25 cellular contexts compared by ENCODE assay signal in genomic region chr15:34693053-34693744, GRCh38.
DNase-seq lines count a peak whose midpoint lies in the region; ATAC-seq and TF ChIP-seq lines count a peak whose summit lies in the region.
"Had no signal": no experiment of that assay in that cellular context is flagged by ENCODE, and none has a peak within 500 bp of the region (broad histone marks: within the 10 kb centered on the region; RNA-seq: fewer than 3 reads in every experiment).

No MANE protein-coding gene starts in this region.

- POLR2A ChIA-PET in A673 (lab: Charles Lee; ENCODE audit: low non-redundant PET) (no interaction called here), PC-9 (lab: Charles Lee; ENCODE audit: unreplicated experiment) (no interaction called here)

- H3K4me1 ChIP-seq in A673 (ENCODE audit: insufficient read depth, low read length, poor library complexity, severe bottlenecking) (no peaks in the 10 kb centered on the region), PC-9 (replicated peaks; ENCODE audit: insufficient read depth) (no peaks in the 10 kb centered on the region)
- H3K4me1 ChIP-seq: BLaER1, parathyroid adenoma, upper lobe of left lung had no signal

- in situ Hi-C loops in brain microvascular endothelial cell (cut with HindIII; ENCODE audit: low pct_ligation_motif_present, low sequenced_read_pairs) = no loop called here

- no peak overlapping the region for H2AFZ ChIP-seq in PC-9
- H2AFZ ChIP-seq: parathyroid adenoma had no signal

- no peaks in the 10 kb centered on the region for H3F3A ChIP-seq in PC-9 (ENCODE audit: insufficient read depth, low read depth)

- H3K4me3 Mint-ChIP-seq in activated naive CD8-positive, alpha-beta T cell treated with anti-CD3 and anti-CD28 coated beads, Interleukin-2, amount 50 U/mL, for 24 hours = no peak overlapping the region
- H3K4me3 Mint-ChIP-seq: activated CD4-positive, alpha-beta T cell treated with anti-CD3 and anti-CD28 coated beads for 36 hours; activated CD8-positive, alpha-beta memory T cell treated with anti-CD3 and anti-CD28 coated beads, Interleukin-2, amount 10 ng/mL, durations not matched to agents 7 days and 5 days; H9; natural killer cell treated with Interleukin-12 subunit alpha and Interleukin-12 subunit beta and Interleukin-15 and Interleukin-18, amount 100 ng/mL, for 72 hours had no signal

- H3K27ac ChIP-seq in A673 (ENCODE audit: low read depth, low read length, poor library complexity, severe bottlenecking) (no peak overlapping the region), brain microvascular endothelial cell (no peak overlapping the region), PC-9 (no peak overlapping the region)
- H3K27ac ChIP-seq: BLaER1, parathyroid adenoma, skin epidermis, upper lobe of left lung had no signal

- peaks cover 15% of the 10 kb centered on the region for H3K27me3 Mint-ChIP-seq in activated naive CD8-positive, alpha-beta T cell treated with anti-CD3 and anti-CD28 coated beads, Interleukin-2, amount 50 U/mL, for 24 hours

- TF ChIP-seq CTCF in A673 (conservative IDR thresholded peaks at IDR 0.05; ENCODE audit: low read depth, low read length) (no peak), brain microvascular endothelial cell (IDR thresholded peaks at IDR 0.05; ENCODE audit: low read depth, low read length, missing control alignments) (no peak), PC-9 (conservative IDR thresholded peaks at IDR 0.05) (no peak)

- peaks cover 12% of the 10 kb centered on the region for H3K9me3 Mint-ChIP-seq in activated naive CD8-positive, alpha-beta T cell treated with anti-CD3 and anti-CD28 coated beads, Interleukin-2, amount 50 U/mL, for 24 hours
- H3K9me3 Mint-ChIP-seq: activated T-helper 2 cell treated with anti-CD3 and anti-CD28 coated beads, Interferon-gamma antibody, Interleukin-2, Interleukin-4, amounts not matched to agents 10 μg/mL and 5 μg/mL and 100 μg/mL, durations not matched to agents 14 hours and 24 hours and 36 hours had no signal

- H3K4me1 Mint-ChIP-seq in activated naive CD8-positive, alpha-beta T cell treated with anti-CD3 and anti-CD28 coated beads, Interleukin-2, amount 50 U/mL, for 24 hours = peaks cover 9% of the 10 kb centered on the region

- H3K36me3 ChIP-seq in A673 (ENCODE audit: insufficient read depth, low read length, poor library complexity, severe bottlenecking) (no peaks in the 10 kb centered on the region), brain microvascular endothelial cell (replicated peaks) (no peaks in the 10 kb centered on the region), PC-9 (ENCODE audit: low read depth) (no peaks in the 10 kb centered on the region)
- H3K36me3 ChIP-seq: BLaER1, upper lobe of left lung had no signal

- intact Hi-C loops in A673 (cut with micrococcal nuclease; ENCODE audit: unreplicated experiment) (no loop called here), PC-9 (cut with micrococcal nuclease; ENCODE audit: unreplicated experiment) (no loop called here)

- no TSS peak for BruUV-seq in A673 (replicated peaks; lab: Mats Ljungman, UMichigan)
- BruUV-seq in PC-9 (replicated peaks; lab: Mats Ljungman, UMichigan) = no TSS peak

- no peak overlapping the region for H3K4me3 ChIP-seq in A673 (ENCODE audit: low read depth, low read length, poor library complexity, severe bottlenecking)
- no peak overlapping the region for H3K4me3 ChIP-seq in brain microvascular endothelial cell (ENCODE audit: low read depth, low read length)
- H3K4me3 ChIP-seq in PC-9 = no peak overlapping the region
- H3K4me3 ChIP-seq: BLaER1, GM12878, skin epidermis, upper lobe of left lung had no signal

- DNase-seq in A673 (ENCODE audit: low spot score) (peak; percentile 24), brain microvascular endothelial cell (peak; percentile 67), iris pigment epithelial cell (ENCODE audit: low read depth) (peak; percentile 66), PC-9 (no peak)
- no peak for DNase-seq in activated naive CD8-positive, alpha-beta T cell treated with anti-CD3 and anti-CD28 coated beads, Interleukin-2, amount 50 U/mL, for 24 hours
- no peak for DNase-seq in effector CD4-positive, alpha-beta T cell
- DNase-seq: activated CD4-positive, alpha-beta T cell treated with anti-CD3 and anti-CD28 coated beads for 36 hours; activated CD8-positive, alpha-beta memory T cell treated with anti-CD3 and anti-CD28 coated beads, Interleukin-2, amount 10 ng/mL, durations not matched to agents 7 days and 5 days; effector memory CD4-positive, alpha-beta T cell; H9; hippocampal formation; NCI-H187 treated with DMSO at 0.1 percent for 48 hours; NCI-H446; stimulated activated CD4-positive, alpha-beta T cell treated with anti-CD3 and anti-CD28 coated beads, Interleukin-4, amount 100 ng/mL, for 1 hour; SW 1271; upper lobe of left lung had no signal

- ATAC-seq in GM18873 (IDR thresholded peaks at IDR 0.05; ENCODE audit: low FRiP score, unreplicated experiment) = no peak
- no peak for ATAC-seq in activated naive CD8-positive, alpha-beta T cell treated with anti-CD3 and anti-CD28 coated beads, Interleukin-2, amount 50 U/mL, for 24 hours
- ATAC-seq: activated CD4-positive, alpha-beta T cell treated with anti-CD3 and anti-CD28 coated beads for 36 hours; activated CD8-positive, alpha-beta memory T cell treated with anti-CD3 and anti-CD28 coated beads, Interleukin-2, amount 10 ng/mL, durations not matched to agents 7 days and 5 days; GM12878; HepG2; natural killer cell treated with Interleukin-12 subunit alpha and Interleukin-12 subunit beta and Interleukin-15 and Interleukin-18, amount 100 ng/mL, for 72 hours had no signal

- CTCF ChIA-PET in A673 (lab: Charles Lee) (no interaction called here), PC-9 (lab: Charles Lee) (no interaction called here)

- no peak for TF ChIP-seq RAD21 in Ishikawa (IDR thresholded peaks at IDR 0.05; ENCODE audit: low read depth)

- no peaks in the 10 kb centered on the region for H3K79me2 ChIP-seq in PC-9 (ENCODE audit: low read depth)
- H3K79me2 ChIP-seq: parathyroid adenoma had no signal

- no peak overlapping the region for H3K4me2 ChIP-seq in PC-9
- H3K4me2 ChIP-seq: BLaER1 had no signal

- TF ChIP-seq EP300 in Ishikawa (IDR thresholded peaks at IDR 0.05; ENCODE audit: borderline replicate concordance) = no peak

- H4K20me1 ChIP-seq in PC-9 (ENCODE audit: insufficient read depth) = no peaks in the 10 kb centered on the region
- H4K20me1 ChIP-seq: BLaER1 had no signal

- no peak overlapping the region for H3K27ac Mint-ChIP-seq in activated naive CD8-positive, alpha-beta T cell treated with anti-CD3 and anti-CD28 coated beads, Interleukin-2, amount 50 U/mL, for 24 hours
- H3K27ac Mint-ChIP-seq: activated CD4-positive, alpha-beta T cell treated with anti-CD3 and anti-CD28 coated beads for 36 hours; activated CD8-positive, alpha-beta memory T cell treated with anti-CD3 and anti-CD28 coated beads, Interleukin-2, amount 10 ng/mL, durations not matched to agents 7 days and 5 days; activated T-helper 2 cell treated with anti-CD3 and anti-CD28 coated beads, Interferon-gamma antibody, Interleukin-2, Interleukin-4, amounts not matched to agents 10 μg/mL and 5 μg/mL and 100 μg/mL, durations not matched to agents 14 hours and 24 hours and 36 hours; H9; natural killer cell treated with Interleukin-12 subunit alpha and Interleukin-12 subunit beta and Interleukin-15 and Interleukin-18, amount 100 ng/mL, for 72 hours had no signal

- no peaks in the 10 kb centered on the region for H3K36me3 Mint-ChIP-seq in activated naive CD8-positive, alpha-beta T cell treated with anti-CD3 and anti-CD28 coated beads, Interleukin-2, amount 50 U/mL, for 24 hours (ENCODE audit: low read depth)
- H3K36me3 Mint-ChIP-seq: activated CD8-positive, alpha-beta memory T cell treated with anti-CD3 and anti-CD28 coated beads, Interleukin-2, amount 10 ng/mL, durations not matched to agents 7 days and 5 days; natural killer cell treated with Interleukin-12 subunit alpha and Interleukin-12 subunit beta and Interleukin-15 and Interleukin-18, amount 100 ng/mL, for 72 hours had no signal

- no peaks in the 10 kb centered on the region for H3K9me2 ChIP-seq in PC-9 (ENCODE audit: insufficient read depth)

- H3K9me3 ChIP-seq in A673 (ENCODE audit: low read depth, low read length, poor library complexity, severe bottlenecking) (no peaks in the 10 kb centered on the region), PC-9 (ENCODE audit: insufficient read depth, low read depth) (no peaks in the 10 kb centered on the region)
- H3K9me3 ChIP-seq: upper lobe of left lung had no signal

- H3K27me3 ChIP-seq in A673 (replicated peaks; ENCODE audit: insufficient read depth, low read depth, low read length, poor library complexity) (peaks cover 5% of the 10 kb centered on the region), brain microvascular endothelial cell (replicated peaks) (no peaks in the 10 kb centered on the region), PC-9 (ENCODE audit: insufficient read depth, low read depth) (no peaks in the 10 kb centered on the region)
- H3K27me3 ChIP-seq: BLaER1, upper lobe of left lung had no signal

TF ChIP-seq in Ishikawa, 13 proteins besides CTCF, POLR2A, EP300 and RAD21:
- TF ChIP-seq NFIC (IDR thresholded peaks at IDR 0.05) (0 out of 2 replicates have a peak, but pooled peaks have one; percentile 6), FOXM1 (IDR thresholded peaks at IDR 0.05; ENCODE audit: borderline replicate concordance, low read depth) (no peak)

Comparison
In these comparisons a context has a peak if more than half of its experiments do, and no peak if none do; other contexts are left out.
1. DNase-seq: peak in A673 (single experiment), brain microvascular endothelial cell (single experiment) and iris pigment epithelial cell (single experiment); none in PC-9 (0 of 2), activated naive CD8-positive, alpha-beta T cell treated with anti-CD3 and anti-CD28 coated beads, Interleukin-2, amount 50 U/mL, for 24 hours (single experiment) and effector CD4-positive, alpha-beta T cell (single experiment).